In the genomic region with DNA sequence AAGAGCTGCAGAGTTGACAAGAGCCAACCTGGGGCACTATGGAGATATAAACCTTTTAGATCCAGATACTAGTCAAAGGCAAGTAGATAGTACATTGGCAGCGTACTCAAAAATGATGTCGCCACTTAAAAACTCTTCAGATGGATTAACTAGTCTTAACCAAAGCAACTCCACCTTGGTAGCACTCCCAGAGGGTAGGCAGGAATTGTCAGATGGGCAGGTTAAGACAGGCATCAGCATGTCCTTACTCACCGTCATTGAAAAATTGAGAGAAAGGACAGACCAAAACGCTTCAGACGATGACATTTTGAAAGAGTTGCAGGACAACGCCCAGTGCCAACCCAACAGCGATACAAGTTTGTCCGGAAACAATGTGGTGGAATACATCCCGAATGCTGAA, we compare ENCODE assay signal across 27 cellular contexts.
"Had no signal": no experiment of that assay in that cellular context is flagged by ENCODE, and none has a peak within 500 bp of the region (broad histone marks: within the 10 kb centered on the region; RNA-seq: fewer than 3 reads in every experiment).

No MANE protein-coding gene starts in this region.

- H3K36me3 ChIP-seq: colonic mucosa had no signal

- H3K27ac ChIP-seq: colonic mucosa, foreskin keratinocyte, gastroesophageal sphincter, heart left ventricle, hepatocyte, left lung, neural progenitor cell, parathyroid adenoma, thoracic aorta, tibial nerve, upper lobe of left lung had no signal

- H2AFZ ChIP-seq: hepatocyte, neural progenitor cell, parathyroid adenoma had no signal

- FAIRE-seq: islet of Langerhans, urothelium cell line had no signal

- H3K27me3 ChIP-seq: colonic mucosa, foreskin keratinocyte, gastroesophageal sphincter, hepatocyte, neural progenitor cell, tibial nerve, upper lobe of left lung had no signal

- ATAC-seq: foreskin keratinocyte, gastroesophageal sphincter, heart left ventricle, left cardiac atrium, left lung, mucosa of descending colon, sciatic nerve had no signal

- DNase-seq: colonic mucosa; effector CD8-positive, alpha-beta T cell; endodermal cell; heart left ventricle; left cardiac atrium; left lung; mesenchymal stem cell; mucosa of descending colon; naive B cell; stimulated activated CD4-positive, alpha-beta T cell treated with anti-CD3 and anti-CD28 coated beads, Interleukin-12 subunit alpha, Interleukin-12 subunit beta, amount 100 ng/mL, for 4 hours; stimulated activated CD4-positive, alpha-beta T cell treated with anti-CD3 and anti-CD28 coated beads, Interleukin-1b, Interleukin-23, amount 100 ng/mL, for 48 hours; stimulated activated CD4-positive, alpha-beta T cell treated with anti-CD3 and anti-CD28 coated beads, Interleukin-4, amount 100 ng/mL, for 1 hour; stimulated activated CD8-positive, alpha-beta memory T cell treated with anti-CD3 and anti-CD28 coated beads, Interleukin-4, amount 100 ng/mL, for 48 hours; stimulated activated naive CD4-positive, alpha-beta T cell; substantia nigra; upper lobe of left lung had no signal

- H3K9ac ChIP-seq: neural progenitor cell, parathyroid adenoma had no signal

- H3K9me3 ChIP-seq: colonic mucosa, gastroesophageal sphincter, heart left ventricle, left lung, mucosa of descending colon, thoracic aorta, tibial nerve, upper lobe of left lung had no signal

- H3K4me2 ChIP-seq: hepatocyte, neural progenitor cell, smooth muscle cell had no signal

- H3K4me3 ChIP-seq: colonic mucosa, gastroesophageal sphincter, heart left ventricle, hepatocyte, left lung, mucosa of descending colon, neural progenitor cell, smooth muscle cell, thoracic aorta, tibial nerve, upper lobe of left lung had no signal

- H3K4me1 ChIP-seq: neural progenitor cell had no signal
